8 cellular contexts compared by ENCODE assay signal in genomic region chr19:53431399-53432087, GRCh38. TPM values are rescaled to one million over a fixed set of nuclear protein-coding genes. Genes with fewer than 3 reads are reported as not detected.
DNase-seq lines count a peak whose midpoint lies in the region; ATAC-seq and TF ChIP-seq lines count a peak whose summit lies in the region.

ZNF761 (plus strand) TSS chr19:53431984; CDS start chr19:53447269, 15,285 bp downstream.

- no peaks in the 10 kb centered on the region for H3K27me3 Mint-ChIP-seq in stimulated activated naive CD8-positive, alpha-beta T cell treated with anti-CD3 and anti-CD28 coated beads, Interleukin-15, amount 100 ng/mL, for 72 hours

- ATAC-seq in stimulated activated naive CD8-positive, alpha-beta T cell treated with anti-CD3 and anti-CD28 coated beads, Interleukin-15, amount 100 ng/mL, for 72 hours: peak; percentile 99

- H3K4me2 ChIP-seq in neural cell (ENCODE audit: low read length): peak within 1 kb of the TSS; percentile 80

- peak within 1 kb of the TSS; percentile 24 for H3K27ac ChIP-seq in neural cell (ENCODE audit: low read length)

- H3K4me3 Mint-ChIP-seq in stimulated activated naive CD8-positive, alpha-beta T cell treated with anti-CD3 and anti-CD28 coated beads, Interleukin-15, amount 100 ng/mL, for 72 hours: peak within 1 kb of the TSS; percentile 92 to 96

- no peaks in the 10 kb centered on the region for H3F3A ChIP-seq in neural cell (ENCODE audit: insufficient read depth, low read length, poor library complexity, severe bottlenecking)

- no peak for TF ChIP-seq RAD21 in neural cell (conservative IDR thresholded peaks at IDR 0.05)

- peaks cover 5% of the 10 kb centered on the region; the same call in 1 of the 2 replicates for H3K36me3 ChIP-seq in ES-I3 (ENCODE audit: insufficient read depth, low read length)
- H3K36me3 ChIP-seq in neural cell (ENCODE audit: insufficient read depth, low read length): no peaks in the 10 kb centered on the region

- DNase-seq in GOT3 (lab: John Stamatoyannopoulos, UW): peak; percentile 56
- peak; percentile 88 for DNase-seq in LNCaP clone FGC (ENCODE audit: low read depth)
- DNase-seq in RPMI8226: peak; percentile 96
- peak; percentile 98 for DNase-seq in activated effector memory CD4-positive, alpha-beta T cell treated with Interleukin-2 at 50 U/mL for 16 hours
- peak; percentile 71 for DNase-seq in fibroblast of the conjunctiva (ENCODE audit: low read depth)
- peak; percentile 97 for DNase-seq in stimulated activated naive CD8-positive, alpha-beta T cell treated with anti-CD3 and anti-CD28 coated beads, Interleukin-15, amount 100 ng/mL, for 72 hours

- no peak for TF ChIP-seq CTCF in LNCaP clone FGC (IDR thresholded peaks at IDR 0.05; ENCODE audit: control insufficient read depth, extremely low read depth, insufficient read depth)
- peak; percentile 58 for TF ChIP-seq CTCF in neural cell (IDR thresholded peaks at IDR 0.05; ENCODE audit: poor library complexity, severe bottlenecking)

- H3K4me1 ChIP-seq in ES-I3 (ENCODE audit: insufficient read depth, low read length): no peaks in the 10 kb centered on the region

- peak within 1 kb of the TSS; percentile 45 to 70 for H3K27ac Mint-ChIP-seq in stimulated activated naive CD8-positive, alpha-beta T cell treated with anti-CD3 and anti-CD28 coated beads, Interleukin-15, amount 100 ng/mL, for 72 hours

- no peaks in the 10 kb centered on the region for H3K9me2 ChIP-seq in neural cell (ENCODE audit: insufficient read depth, low read length)

- no peaks in the 10 kb centered on the region for H3K27me3 ChIP-seq in neural cell (ENCODE audit: insufficient read depth, low read depth, low read length)

- H3K79me2 ChIP-seq in neural cell (replicated peaks; ENCODE audit: insufficient read depth, low read length): no peaks in the 10 kb centered on the region

- peak within 1 kb of the TSS; percentile 41 for H2AFZ ChIP-seq in neural cell (ENCODE audit: low read depth, low read length)

- H3K9me3 ChIP-seq in ES-I3 (ENCODE audit: control insufficient read depth, insufficient read depth, low read length): no peaks in the 10 kb centered on the region
- no peaks in the 10 kb centered on the region for H3K9me3 ChIP-seq in neural cell (ENCODE audit: low read length)

- no peak for TF ChIP-seq EP300 in neural cell (conservative IDR thresholded peaks at IDR 0.05; ENCODE audit: poor library complexity, severe bottlenecking)

- no peaks in the 10 kb centered on the region for H4K20me1 ChIP-seq in neural cell (ENCODE audit: insufficient read depth)

- H3K9ac ChIP-seq in ES-I3 (ENCODE audit: low read depth, low read length) (peak within 1 kb of the TSS; percentile 96), neural cell (ENCODE audit: low read length) (peak within 1 kb of the TSS; percentile 66)

- H3K4me3 ChIP-seq in LNCaP clone FGC (ENCODE audit: low read depth, low read length) (peak within 1 kb of the TSS; percentile 80), neural cell (ENCODE audit: low read length) (peak within 1 kb of the TSS; percentile 78)

- H3K4me1 Mint-ChIP-seq in stimulated activated naive CD8-positive, alpha-beta T cell treated with anti-CD3 and anti-CD28 coated beads, Interleukin-15, amount 100 ng/mL, for 72 hours: peaks cover 22% of the 10 kb centered on the region

- peaks cover 5 to 11% of the 10 kb centered on the region in 2 donors for H3K9me3 Mint-ChIP-seq in stimulated activated naive CD8-positive, alpha-beta T cell treated with anti-CD3 and anti-CD28 coated beads, Interleukin-15, amount 100 ng/mL, for 72 hours

TF ChIP-seq in neural cell, 6 proteins besides CTCF, POLR2A, EP300 and RAD21:
- TF ChIP-seq POLR2AphosphoS5 (IDR thresholded peaks at IDR 0.05): peak; percentile 61
- peak; percentile 94 for TF ChIP-seq MXI1 (conservative IDR thresholded peaks at IDR 0.05; ENCODE audit: poor library complexity, severe bottlenecking)
- TF ChIP-seq SMC3 (conservative IDR thresholded peaks at IDR 0.05; ENCODE audit: poor library complexity): no peak
- no peak for TF ChIP-seq TAF1 (IDR thresholded peaks at IDR 0.05; ENCODE audit: low read depth)
- no peak for TF ChIP-seq REST (IDR thresholded peaks at IDR 0.05; ENCODE audit: borderline replicate concordance)

RNA-seq across cellular contexts. Expression of gene ZNF761, which starts in this region (rescaled TPM):
- 11.4 and 16.8 TPM in 2 replicates for polyA plus RNA-seq in neural cell
- 18.0 and 20.1 TPM in 2 replicates for polyA minus RNA-seq in neural cell

Comparison
In these comparisons a context has a peak if more than half of its experiments do, and no peak if none do; other contexts are left out.
1. Peak in every context shown above with its lines: DNase-seq, ATAC-seq, H3K4me3 ChIP-seq and H3K27ac ChIP-seq.